Comparison of ENCODE assay signal across 19 cellular contexts in the genomic region with DNA sequence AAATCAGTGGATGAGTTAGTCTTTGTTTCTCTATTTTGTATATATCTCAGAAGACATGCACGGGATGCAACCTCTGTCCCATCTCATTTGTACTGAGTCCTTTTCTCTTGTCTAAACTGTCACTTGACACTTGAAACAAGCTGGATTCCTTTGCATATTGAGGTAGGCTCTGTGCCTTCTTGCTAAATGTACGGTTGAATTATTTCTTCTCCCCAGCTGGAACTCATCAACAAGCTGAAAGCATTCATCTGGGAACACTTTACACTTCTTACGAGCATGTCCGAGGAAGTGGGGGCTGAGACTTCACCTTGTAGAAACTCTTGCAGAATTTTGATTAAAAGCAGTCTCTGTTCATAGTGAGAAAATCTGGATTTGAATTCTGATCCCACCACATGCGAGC.
DNase-seq lines count a peak whose midpoint lies in the region; TF ChIP-seq lines count a peak whose summit lies in the region.
"Had no signal": no experiment of that assay in that cellular context is flagged by ENCODE, and none has a peak within 500 bp of the region (broad histone marks: within the 10 kb centered on the region; RNA-seq: fewer than 3 reads in every experiment).

No MANE protein-coding gene starts in this region.

- peaks cover 94% of the 10 kb centered on the region for H3K4me1 ChIP-seq in Karpas-422 (ENCODE audit: low read length)
- H3K4me1 ChIP-seq: prostate gland, upper lobe of right lung had no signal

- H3K9me3 ChIP-seq in Karpas-422 (ENCODE audit: low read length), result no peaks in the 10 kb centered on the region
- H3K9me3 ChIP-seq: prostate gland, upper lobe of right lung had no signal

- H3K4me3 ChIP-seq in AG09309 (ENCODE audit: control insufficient read depth, low read depth, low read length), result no peak overlapping the region
- peak overlapping the region; percentile 50 for H3K4me3 ChIP-seq in Karpas-422 (ENCODE audit: low read length)
- H3K4me3 ChIP-seq: A549, GM12878, lung, prostate gland, upper lobe of right lung had no signal

- H4K20me1 ChIP-seq in Karpas-422 (ENCODE audit: insufficient read depth, low read depth, low read length), result no peaks in the 10 kb centered on the region

- no peaks in the 10 kb centered on the region for H3K27me3 ChIP-seq in Karpas-422 (ENCODE audit: low read length)
- H3K27me3 ChIP-seq: upper lobe of right lung had no signal

- no peak for TF ChIP-seq CTCF in AG09309 (IDR thresholded peaks at IDR 0.05; ENCODE audit: control insufficient read depth, insufficient read depth, low read depth, low read length, missing control alignments)
- no peak for TF ChIP-seq CTCF in nephron (IDR thresholded peaks at IDR 0.05; ENCODE audit: unreplicated experiment in 3 of 3)
- no peak for TF ChIP-seq CTCF in GM20000 (IDR thresholded peaks at IDR 0.05; ENCODE audit: extremely low read depth, missing control alignments)

- no peaks in the 10 kb centered on the region for H3K9me2 ChIP-seq in Karpas-422 (replicated peaks; ENCODE audit: insufficient read depth, low read length)

- H3K4me1 Mint-ChIP-seq in nephron, result peaks cover 44% of the 10 kb centered on the region
- H3K4me1 Mint-ChIP-seq: naive B cell; stimulated activated effector memory CD8-positive, alpha-beta T cell treated with anti-CD3 and anti-CD28 coated beads, Interleukin-12 subunit alpha, Interleukin-12 subunit beta, amount 100 ng/mL, for 72 hours had no signal

- no peaks in the 10 kb centered on the region for H3K79me2 ChIP-seq in Karpas-422 (ENCODE audit: low read length)

- H3K27me3 Mint-ChIP-seq in nephron (ENCODE audit: low read depth), result no peaks in the 10 kb centered on the region

- peak overlapping the region; percentile 68 for H3K4me2 ChIP-seq in Karpas-422 (ENCODE audit: low read depth, low read length, poor library complexity, severe bottlenecking)

- H3K27ac Mint-ChIP-seq in nephron, result peak overlapping the region; percentile 83 to 92 (median 91)
- H3K27ac Mint-ChIP-seq: activated CD8-positive, alpha-beta T cell treated with anti-CD3 and anti-CD28 coated beads, Interleukin-2, amount 10 ng/mL, durations not matched to agents 7 days and 5 days; activated T-cell treated with anti-CD3 and anti-CD28 coated beads, Interleukin-2, amount 50 U/mL, for 72 hours; stimulated activated effector memory CD8-positive, alpha-beta T cell treated with anti-CD3 and anti-CD28 coated beads, Interleukin-12 subunit alpha, Interleukin-12 subunit beta, amount 100 ng/mL, for 72 hours had no signal

- peak overlapping the region in 2 of 3 experiments; percentile 1 to 63 for H3K4me3 Mint-ChIP-seq in nephron
- H3K4me3 Mint-ChIP-seq: activated CD8-positive, alpha-beta T cell treated with anti-CD3 and anti-CD28 coated beads, Interleukin-2, amount 10 ng/mL, durations not matched to agents 7 days and 5 days; activated T-cell treated with anti-CD3 and anti-CD28 coated beads, Interleukin-2, amount 50 U/mL, for 72 hours; naive B cell; stimulated activated effector memory CD8-positive, alpha-beta T cell treated with anti-CD3 and anti-CD28 coated beads, Interleukin-12 subunit alpha, Interleukin-12 subunit beta, amount 100 ng/mL, for 72 hours had no signal

- H3K9ac ChIP-seq in Karpas-422 (ENCODE audit: low read length), result peak overlapping the region; percentile 71

- H3K36me3 Mint-ChIP-seq in nephron (ENCODE audit: low read depth), result no peaks in the 10 kb centered on the region
- H3K36me3 Mint-ChIP-seq: naive B cell; stimulated activated effector memory CD8-positive, alpha-beta T cell treated with anti-CD3 and anti-CD28 coated beads, Interleukin-12 subunit alpha, Interleukin-12 subunit beta, amount 100 ng/mL, for 72 hours had no signal

- no peak overlapping the region for H2AFZ ChIP-seq in Karpas-422 (ENCODE audit: low read length)

- no peaks in the 10 kb centered on the region for H3K36me3 ChIP-seq in Karpas-422 (ENCODE audit: insufficient read depth, low read length)
- H3K36me3 ChIP-seq: prostate gland, upper lobe of right lung had no signal

- H3K9me3 Mint-ChIP-seq in nephron, result no peaks in the 10 kb centered on the region
- H3K9me3 Mint-ChIP-seq: stimulated activated effector memory CD8-positive, alpha-beta T cell treated with anti-CD3 and anti-CD28 coated beads, Interleukin-12 subunit alpha, Interleukin-12 subunit beta, amount 100 ng/mL, for 72 hours had no signal

- H3K27ac ChIP-seq in Karpas-422 (ENCODE audit: low read length) (peak overlapping the region; percentile 100), substantia nigra (ENCODE audit: low read depth, low read length, poor library complexity, severe bottlenecking) (no peak overlapping the region)
- H3K27ac ChIP-seq: upper lobe of right lung had no signal

- peak; percentile 47 for DNase-seq in AG09309 (ENCODE audit: low read depth)
- peak; percentile 89 for DNase-seq in Karpas-422
- DNase-seq in fibroblast of gingiva (ENCODE audit: low read depth), result peak; percentile 72
- no peak for DNase-seq in central memory CD4-positive, alpha-beta T cell
- no peak for DNase-seq in GM20000 (ENCODE audit: low spot score)
- no peak for DNase-seq in substantia nigra (lab: John Stamatoyannopoulos, UW)
- no peak for DNase-seq in stimulated activated CD4-positive, alpha-beta T cell treated with anti-CD3 and anti-CD28 coated beads, Interleukin-4, amount 100 ng/mL, for 1 hour
- DNase-seq: activated CD8-positive, alpha-beta T cell treated with anti-CD3 and anti-CD28 coated beads, Interleukin-2, amount 10 ng/mL, durations not matched to agents 7 days and 5 days; activated T-cell treated with anti-CD3 and anti-CD28 coated beads, Interleukin-2, amount 50 U/mL, for 72 hours; effector CD8-positive, alpha-beta T cell; MM.1S; naive B cell had no signal

Comparison
In these comparisons a context has a peak if more than half of its experiments do, and no peak if none do; other contexts are left out.
1. DNase-seq: peak in AG09309 (single experiment), Karpas-422 (single experiment) and fibroblast of gingiva (single experiment); none in central memory CD4-positive, alpha-beta T cell (single experiment), GM20000 (single experiment), substantia nigra (0 of 49) and stimulated activated CD4-positive, alpha-beta T cell treated with anti-CD3 and anti-CD28 coated beads, Interleukin-4, amount 100 ng/mL, for 1 hour (single experiment).